In the genomic region with DNA sequence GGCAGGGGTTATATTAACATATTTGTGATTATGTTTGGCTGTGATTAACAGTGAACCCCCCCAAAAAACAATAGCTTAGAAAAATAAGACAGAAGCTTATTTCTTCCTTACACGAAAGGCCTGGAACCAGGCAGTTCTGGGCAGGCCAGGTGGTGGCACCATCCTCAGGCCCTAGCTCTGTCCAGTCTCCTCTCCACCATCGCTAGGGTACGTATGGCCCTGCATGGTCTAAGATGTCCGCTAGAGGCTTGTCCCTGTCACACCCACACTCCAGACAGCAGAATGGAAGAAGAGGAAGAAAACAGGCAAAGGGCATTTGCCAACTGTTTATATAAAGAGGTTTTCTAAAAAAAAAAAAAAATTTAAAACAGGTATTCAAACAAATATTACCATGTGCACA, we compare ENCODE assay signal across 36 cellular contexts. TPM values are rescaled to one million over a fixed set of nuclear protein-coding genes. Genes with fewer than 3 reads are reported as not detected.
A peak's percentile ranks its signal among the peaks of the same experiment; 100 is the strongest.
DNase-seq lines count a peak whose midpoint lies in the region; ATAC-seq and TF ChIP-seq lines count a peak whose summit lies in the region.
"Had no signal": no experiment of that assay in that cellular context is flagged by ENCODE, and none has a peak within 500 bp of the region (broad histone marks: within the 10 kb centered on the region; RNA-seq: fewer than 3 reads in every experiment).

No MANE protein-coding gene starts in this region.

- H3K27ac ChIP-seq in neutrophil (peak overlapping the region; percentile 99), right atrium auricular region (no peak overlapping the region)
- H3K27ac ChIP-seq: C4-2B, parathyroid adenoma, RWPE1, SK-N-MC, testis had no signal

- H3K27me3 ChIP-seq in H7 (ENCODE audit: control insufficient read depth, insufficient read depth, low read length) = no peaks in the 10 kb centered on the region
- H3K27me3 ChIP-seq in neutrophil = no peaks in the 10 kb centered on the region
- no peaks in the 10 kb centered on the region for H3K27me3 ChIP-seq in right atrium auricular region
- H3K27me3 ChIP-seq: testis had no signal

- peaks cover 44% of the 10 kb centered on the region for H3K4me1 Mint-ChIP-seq in dendritic cell treated with granulocyte-macrophage colony-stimulating factor and Interleukin-4, amounts not matched to agents 40 ng/mL and 50 ng/mL, for 4 days (ENCODE audit: low read depth)
- H3K4me1 Mint-ChIP-seq: activated T-helper 17 cell treated with anti-CD3 and anti-CD28 coated beads, Interleukin-2, amount 50 U/mL, for 72 hours had no signal

- H3K4me3 Mint-ChIP-seq in dendritic cell treated with granulocyte-macrophage colony-stimulating factor and Interleukin-4, amounts not matched to agents 40 ng/mL and 50 ng/mL, for 4 days = no peak overlapping the region
- H3K4me3 Mint-ChIP-seq: activated CD8-positive, alpha-beta T cell treated with anti-CD3 and anti-CD28 coated beads for 36 hours; activated T-helper 17 cell treated with anti-CD3 and anti-CD28 coated beads, Interleukin-2, amount 50 U/mL, for 72 hours; brain; stimulated activated naive CD8-positive, alpha-beta T cell treated with anti-CD3 and anti-CD28 coated beads, Interleukin-15, Interleukin-2, amounts not matched to agents 100 ng/mL and 50 ng/mL, for 24 hours; T-helper 1 cell treated with Interleukin-12 subunit alpha and Interleukin-12 subunit beta and Interleukin-4 antibody, amounts not matched to agents 30 μg/mL and 1 μg/mL, for 36 hours had no signal

- H3K4me1 ChIP-seq in neutrophil (ENCODE audit: control insufficient read depth in 1 of 2, insufficient read depth in 1 of 2, low read depth in 1 of 2, low read length in 1 of 2) (peaks cover 53 to 59% of the 10 kb centered on the region in 2 experiments), right atrium auricular region (no peaks in the 10 kb centered on the region)
- H3K4me1 ChIP-seq: parathyroid adenoma, testis had no signal

- ATAC-seq in HG03139 (IDR thresholded peaks at IDR 0.05; ENCODE audit: unreplicated experiment) = no peak
- ATAC-seq in GM21447 (IDR thresholded peaks at IDR 0.05; ENCODE audit: unreplicated experiment) = no peak
- ATAC-seq: activated CD8-positive, alpha-beta T cell treated with anti-CD3 and anti-CD28 coated beads for 36 hours; activated T-helper 17 cell treated with anti-CD3 and anti-CD28 coated beads, Interleukin-2, amount 50 U/mL, for 72 hours; heart right ventricle; left cardiac atrium had no signal

- intact Hi-C loops in dendritic cell treated with granulocyte-macrophage colony-stimulating factor and Interleukin-4, amounts not matched to agents 40 ng/mL and 50 ng/mL, for 4 days (cut with micrococcal nuclease) = no loop called here

- H3K27me3 Mint-ChIP-seq in dendritic cell treated with granulocyte-macrophage colony-stimulating factor and Interleukin-4, amounts not matched to agents 40 ng/mL and 50 ng/mL, for 4 days = peaks cover 4% of the 10 kb centered on the region
- H3K27me3 Mint-ChIP-seq: IgD-negative memory B cell had no signal

- H3K27ac Mint-ChIP-seq in dendritic cell treated with granulocyte-macrophage colony-stimulating factor and Interleukin-4, amounts not matched to agents 40 ng/mL and 50 ng/mL, for 4 days = peak overlapping the region; percentile 39
- H3K27ac Mint-ChIP-seq: activated CD8-positive, alpha-beta T cell treated with anti-CD3 and anti-CD28 coated beads for 36 hours; activated T-helper 17 cell treated with anti-CD3 and anti-CD28 coated beads, Interleukin-2, amount 50 U/mL, for 72 hours; brain; stimulated activated naive CD8-positive, alpha-beta T cell treated with anti-CD3 and anti-CD28 coated beads, Interleukin-15, Interleukin-2, amounts not matched to agents 100 ng/mL and 50 ng/mL, for 24 hours; T-helper 1 cell treated with Interleukin-12 subunit alpha and Interleukin-12 subunit beta and Interleukin-4 antibody, amounts not matched to agents 30 μg/mL and 1 μg/mL, for 36 hours had no signal

- no peaks in the 10 kb centered on the region for H3K36me3 ChIP-seq in H7 (replicated peaks; ENCODE audit: control insufficient read depth, insufficient read depth, low read length)
- H3K36me3 ChIP-seq in neutrophil = no peaks in the 10 kb centered on the region
- no peaks in the 10 kb centered on the region for H3K36me3 ChIP-seq in right atrium auricular region
- H3K36me3 ChIP-seq: heart right ventricle had no signal

- TF ChIP-seq CTCF in neutrophil (IDR thresholded peaks at IDR 0.05) (no peak), right atrium auricular region (IDR thresholded peaks at IDR 0.05) (no peak)

- H3K36me3 Mint-ChIP-seq in dendritic cell treated with granulocyte-macrophage colony-stimulating factor and Interleukin-4, amounts not matched to agents 40 ng/mL and 50 ng/mL, for 4 days (ENCODE audit: low read depth) = no peaks in the 10 kb centered on the region
- H3K36me3 Mint-ChIP-seq: brain, IgD-negative memory B cell had no signal

- DNase-seq in H7 (peak; percentile 31), NOMO-1 treated with DMSO at 0.1 percent for 48 hours (lab: John Stamatoyannopoulos, UW; ENCODE audit: unreplicated experiment) (peak; percentile 30), 8988T (no peak), right atrium auricular region (ENCODE audit: low spot score) (no peak)
- DNase-seq: activated CD4-positive, alpha-beta T cell treated with anti-CD3 and anti-CD28 coated beads for 1 hour; activated CD8-positive, alpha-beta T cell treated with anti-CD3 and anti-CD28 coated beads for 36 hours; activated naive CD4-positive, alpha-beta T cell treated with anti-CD3 and anti-CD28 coated beads, Interleukin-2, amount 50 U/mL, for 16 hours; Calu3; DMS79 treated with DMSO at 0.1 percent for 48 hours; GDM1; heart right ventricle; left cardiac atrium; NCI-H1092; NCI-H187; NCI-H2171 treated with DMSO at 0.1 percent for 48 hours; NCI-H526; stimulated activated CD4-positive, alpha-beta T cell treated with anti-CD3 and anti-CD28 coated beads, Interleukin-2, amount 100 ng/mL, for 24 hours; testis had no signal

- H3K9me3 Mint-ChIP-seq in dendritic cell treated with granulocyte-macrophage colony-stimulating factor and Interleukin-4, amounts not matched to agents 40 ng/mL and 50 ng/mL, for 4 days = no peaks in the 10 kb centered on the region
- H3K9me3 Mint-ChIP-seq: activated CD8-positive, alpha-beta T cell treated with anti-CD3 and anti-CD28 coated beads for 36 hours; activated T-helper 17 cell treated with anti-CD3 and anti-CD28 coated beads, Interleukin-2, amount 50 U/mL, for 72 hours; brain; IgD-negative memory B cell; stimulated activated naive CD8-positive, alpha-beta T cell treated with anti-CD3 and anti-CD28 coated beads, Interleukin-15, Interleukin-2, amounts not matched to agents 100 ng/mL and 50 ng/mL, for 24 hours; T-helper 1 cell treated with Interleukin-12 subunit alpha and Interleukin-12 subunit beta and Interleukin-4 antibody, amounts not matched to agents 30 μg/mL and 1 μg/mL, for 36 hours had no signal

- H3K9me3 ChIP-seq in neutrophil = no peaks in the 10 kb centered on the region
- H3K9me3 ChIP-seq in right atrium auricular region = no peaks in the 10 kb centered on the region
- H3K9me3 ChIP-seq: heart right ventricle, testis had no signal

- H3K4me3 ChIP-seq in H7 (ENCODE audit: insufficient read depth, low read depth, low read length) (no peak overlapping the region), neutrophil (ENCODE audit: low read depth in 1 of 2, low read length in 1 of 2) (no peak overlapping the region), right atrium auricular region (no peak overlapping the region)
- H3K4me3 ChIP-seq: heart right ventricle, SK-N-MC, smooth muscle cell, testis had no signal

RNA-seq across cellular contexts. Expression of a gene that starts 6.6 kb away (rescaled TPM):
- 0.90 TPM in 1 of 2 replicates, not detected in the other for total RNA-seq in H7 (2014; rRNA removed; shearing (Covaris generic))
- not detected for total RNA-seq in right atrium auricular region
- total RNA-seq: activated CD8-positive, alpha-beta T cell treated with anti-CD3 and anti-CD28 coated beads for 36 hours; Calu3; dermis microvascular lymphatic vessel endothelial cell; frontal cortex; heart right ventricle; left cardiac atrium; lung microvascular endothelial cell; urinary bladder had no signal

Comparison
In these comparisons a context has a peak if more than half of its experiments do, and no peak if none do; other contexts are left out.
1. DNase-seq: peak in H7 (single experiment) and NOMO-1 treated with DMSO at 0.1 percent for 48 hours (single experiment); none in 8988T (single experiment) and right atrium auricular region (single experiment).